8 cellular contexts compared by ENCODE assay signal in the genomic region with DNA sequence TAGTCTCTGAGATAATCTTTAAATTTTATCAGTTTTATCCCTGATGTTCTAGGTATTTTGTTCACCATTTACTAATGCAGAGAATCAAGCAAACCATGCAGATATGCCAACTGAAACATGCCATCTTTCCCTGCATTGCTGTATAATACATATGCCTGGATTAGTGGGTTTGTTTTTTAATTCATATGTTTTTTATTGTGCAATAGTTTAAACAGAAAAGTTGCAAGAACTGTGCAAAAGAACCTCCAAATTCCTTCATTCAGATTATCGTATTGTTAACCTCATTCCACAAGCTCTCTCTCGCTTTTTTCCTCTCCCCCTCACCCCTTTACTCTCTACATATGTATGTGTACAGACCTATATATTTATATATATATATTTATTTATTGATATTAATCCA.
"Had no signal": no experiment of that assay in that cellular context is flagged by ENCODE, and none has a peak within 500 bp of the region (broad histone marks: within the 10 kb centered on the region; RNA-seq: fewer than 3 reads in every experiment).

No MANE protein-coding gene starts in this region.

- H3K4me3 ChIP-seq: GM12878 had no signal

- DNase-seq: GDM1, GF-D8 had no signal

- ATAC-seq: GM12878 had no signal

- FAIRE-seq: G401.6, GM12878, GM12891, GM12892, GM18507, GM19239 had no signal
